Comparison of ENCODE assay signal across 19 cellular contexts in the genomic region with DNA sequence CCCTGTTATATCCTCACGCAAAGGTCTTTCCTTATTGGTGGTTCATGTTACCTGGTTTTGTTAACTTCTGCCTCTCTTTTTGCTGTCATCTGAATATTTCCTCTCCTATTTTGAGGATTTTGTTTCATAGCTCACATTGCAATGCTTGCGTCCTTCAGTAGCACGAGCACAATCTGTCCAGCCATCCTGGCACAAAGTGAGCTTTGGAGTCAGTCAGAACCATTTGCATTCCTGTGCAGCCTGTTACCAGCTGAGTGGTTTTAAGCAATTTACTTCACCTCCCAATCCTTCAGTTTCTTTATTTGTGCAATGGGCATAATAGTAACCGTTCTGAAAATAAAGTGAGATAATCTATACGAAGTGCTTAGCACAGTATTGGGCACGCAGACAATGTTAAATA. TPM values are rescaled to one million over a fixed set of nuclear protein-coding genes. Genes with fewer than 3 reads are reported as not detected.
DNase-seq lines count a peak whose midpoint lies in the region; ATAC-seq and TF ChIP-seq lines count a peak whose summit lies in the region.
"Had no signal": no experiment of that assay in that cellular context is flagged by ENCODE, and none has a peak within 500 bp of the region (broad histone marks: within the 10 kb centered on the region; RNA-seq: fewer than 3 reads in every experiment).

No MANE protein-coding gene starts in this region.

- no peaks in the 10 kb centered on the region for H3K9me3 ChIP-seq in testis
- H3K9me3 ChIP-seq: A549, BLaER1, Caco-2 had no signal

- H3K36me3 ChIP-seq in testis (ENCODE audit: low read depth, missing control alignments): no peaks in the 10 kb centered on the region

- WGBS in testis, 2 donors: 61 to 69% methylated on average over 6 of the region's 6 CpGs

- TF ChIP-seq POLR2A in testis (IDR thresholded peaks at IDR 0.05): no peak

- no peak for TF ChIP-seq CTCF in testis (IDR thresholded peaks at IDR 0.05)

- peak; percentile 45 for ATAC-seq in left ventricle myocardium superior
- no peak for ATAC-seq in left cardiac atrium
- ATAC-seq: A549; CD8-positive, alpha-beta T cell had no signal

- H3K4me3 ChIP-seq in testis: no peak overlapping the region
- H3K4me3 ChIP-seq: A549, BLaER1, GM23248 had no signal

- DNase-seq in left ventricle myocardium superior (no peak), left cardiac atrium (no peak), astrocyte of the hippocampus (ENCODE audit: low read depth, low spot score) (peak; percentile 34), testis (peak; percentile 37), NCI-H2029 (lab: John Stamatoyannopoulos, UW) (no peak), NCI-H1105 treated with DMSO at 0.1 percent for 48 hours (lab: John Stamatoyannopoulos, UW) (no peak)
- DNase-seq: 8988T; ACHN; Caco-2; CD4-positive, CD25-positive, alpha-beta regulatory T cell; CD8-positive, alpha-beta T cell; DMS153; DND-41; GM23248; H7; HCEC 1CT had no signal

- H3K27ac ChIP-seq in testis: no peak overlapping the region
- H3K27ac ChIP-seq: A549, BLaER1, C4-2B, GM23248 had no signal

- peaks cover 18% of the 10 kb centered on the region for H3K4me1 ChIP-seq in testis
- H3K4me1 ChIP-seq: A549, Caco-2 had no signal

- no peaks in the 10 kb centered on the region for H3K27me3 ChIP-seq in testis
- H3K27me3 ChIP-seq: BLaER1 had no signal

- intact Hi-C loops in left ventricle myocardium superior (cut with micrococcal nuclease) (no loop called here), left cardiac atrium (cut with DNase I) (no loop called here), testis (cut with DNase I; ENCODE audit: low total_unique reads) (no loop called here)

RNA-seq across cellular contexts. Expression of a gene that starts 42.7 kb away (rescaled TPM):
- total RNA-seq in left ventricle myocardium superior (11.0 TPM), left cardiac atrium (10 to 100 TPM; 10.1 to 13.2 TPM), testis (10 to 100 TPM; 29.3 to 32.4 TPM)
- polyA plus RNA-seq in testis (ENCODE audit: insufficient read depth, low read depth, low replicate concordance): 16.5 TPM

Comparison
In these comparisons a context has a peak if more than half of its experiments do, and no peak if none do; other contexts are left out.
1. DNase-seq: peak in astrocyte of the hippocampus (single experiment) and testis (single experiment); none in left ventricle myocardium superior (single experiment), left cardiac atrium (single experiment), NCI-H2029 (single experiment) and NCI-H1105 treated with DMSO at 0.1 percent for 48 hours (single experiment).